ENCODE assay signal across 13 cellular contexts in genomic region chr19:53504903-53505302, GRCh38. TPM values are rescaled to one million over a fixed set of nuclear protein-coding genes. Genes with fewer than 3 reads are reported as not detected.
DNase-seq lines count a peak whose midpoint lies in the region; ATAC-seq and TF ChIP-seq lines count a peak whose summit lies in the region.
"Had no signal": no experiment of that assay in that cellular context is flagged by ENCODE, and none has a peak within 500 bp of the region (broad histone marks: within the 10 kb centered on the region; RNA-seq: fewer than 3 reads in every experiment).

No MANE protein-coding gene starts in this region.

- DNase-seq in HFFc6 (no peak), adipocyte (ENCODE audit: low read depth) (no peak), iris pigment epithelial cell (ENCODE audit: low read depth) (peak; percentile 5), sigmoid colon (peak; percentile 89), NCI-H1436 (lab: John Stamatoyannopoulos, UW) (no peak)
- DNase-seq: activated B cell treated with CpG ODN at 0.5 μM for 24 hours; activated CD8-positive, alpha-beta memory T cell treated with anti-CD3 and anti-CD28 coated beads, Interleukin-2, amount 50 U/mL, for 48 hours; CD4-positive, CD25-positive, alpha-beta regulatory T cell; NCI-H226; SHP77 treated with DMSO at 0.1 percent for 48 hours had no signal

- H3K4me3 ChIP-seq in adipocyte (ENCODE audit: low read length): peak overlapping the region; percentile 74
- peak overlapping the region in 2 of 4 donors; percentile 29 to 32 for H3K4me3 ChIP-seq in sigmoid colon

- peak overlapping the region; percentile 85 for H3K9ac ChIP-seq in adipocyte (ENCODE audit: low read length)

- H3K27me3 Mint-ChIP-seq in HFFc6 (ENCODE audit: insufficient read depth): peaks cover 10% of the 10 kb centered on the region

- H3K36me3 Mint-ChIP-seq in HFFc6 (ENCODE audit: low read depth): no peaks in the 10 kb centered on the region
- H3K36me3 Mint-ChIP-seq: CD4-positive, CD25-positive, alpha-beta regulatory T cell had no signal

- peak overlapping the region; percentile 83 for H3K4me3 Mint-ChIP-seq in HFFc6
- H3K4me3 Mint-ChIP-seq: activated B cell treated with CpG ODN at 0.5 μM for 24 hours; CD4-positive, CD25-positive, alpha-beta regulatory T cell had no signal

- H3K4me1 Mint-ChIP-seq in HFFc6 (ENCODE audit: low read depth): peaks cover 17% of the 10 kb centered on the region
- H3K4me1 Mint-ChIP-seq: activated B cell treated with CpG ODN at 0.5 μM for 24 hours; CD4-positive, CD25-positive, alpha-beta regulatory T cell had no signal

- H3K27me3 ChIP-seq in adipocyte (replicated peaks; ENCODE audit: control insufficient read depth, insufficient read depth, low read length): peaks cover 4% of the 10 kb centered on the region
- H3K27me3 ChIP-seq in sigmoid colon: peaks cover 0 to 6% (median 0%) of the 10 kb centered on the region in 3 donors

- no peak for TF ChIP-seq POLR2A in sigmoid colon (IDR thresholded peaks at IDR 0.05)

- no peak for ATAC-seq in GM18502 (IDR thresholded peaks at IDR 0.05; ENCODE audit: poor library complexity, unreplicated experiment)
- ATAC-seq in HG03378 (IDR thresholded peaks at IDR 0.05; ENCODE audit: unreplicated experiment): no peak
- ATAC-seq in HG02870 (IDR thresholded peaks at IDR 0.05; ENCODE audit: unreplicated experiment): no peak

- peak in 3 of 4 donors; percentile 33 to 88 (median 66) for TF ChIP-seq EP300 in sigmoid colon (IDR thresholded peaks at IDR 0.05)

- intact Hi-C loops in sigmoid colon (cut with DNase I): no loop called here

- WGBS in sigmoid colon, 2 donors: 42 to 46% methylated on average over 7 of the region's 7 CpGs

- no peak overlapping the region; the same call in 1 of the 2 replicates for H3K27ac Mint-ChIP-seq in HFFc6
- H3K27ac Mint-ChIP-seq: activated B cell treated with CpG ODN at 0.5 μM for 24 hours; CD4-positive, CD25-positive, alpha-beta regulatory T cell had no signal

- H3K9me3 Mint-ChIP-seq in HFFc6: no peaks in the 10 kb centered on the region; the same call in 1 of the 2 replicates

- TF ChIP-seq CTCF in HFFc6 (IDR thresholded peaks at IDR 0.05) (no peak), sigmoid colon (IDR thresholded peaks at IDR 0.05) (no peak)

- H3K36me3 ChIP-seq in adipocyte (ENCODE audit: control insufficient read depth, insufficient read depth, low read length, severe bottlenecking): no peaks in the 10 kb centered on the region
- H3K36me3 ChIP-seq in sigmoid colon: no peaks in the 10 kb centered on the region

- H3K9me3 ChIP-seq in adipocyte (ENCODE audit: control insufficient read depth, low read length) (peaks cover 2% of the 10 kb centered on the region), sigmoid colon (no peaks in the 10 kb centered on the region)

- peak overlapping the region; percentile 18 to 72 (median 56) for H3K27ac ChIP-seq in sigmoid colon

- H3K4me1 ChIP-seq in adipocyte (ENCODE audit: control insufficient read depth, insufficient read depth, low read length) (peaks cover 24% of the 10 kb centered on the region), sigmoid colon (peaks cover 0 to 11% (median 2%) of the 10 kb centered on the region in 4 donors)

RNA-seq across cellular contexts. Expression of gene ZNF331, which starts 33.0 kb away (rescaled TPM):
- total RNA-seq in HFFc6 (2021; fragmentation: NEBNext Ultra II Directional; extraction: Animal tissue kit (Norgen Biotek cat#: 25700)): 10 to 100 TPM in 4 of 6 experiments, 1 to 10 TPM in 2; 9.8 to 13.0 (median 11.3) TPM
- 10 to 100 TPM; 16.8 to 26.8 (median 21.4) TPM for total RNA-seq in sigmoid colon
- 1 to 10 TPM; 3.6 to 6.9 (median 4.2) TPM for polyA plus RNA-seq in sigmoid colon

RNA-seq across cellular contexts. Expression of gene ZNF813, which starts 37.4 kb away (rescaled TPM):
- 1 to 10 TPM; 2.0 to 6.4 (median 3.4) TPM for total RNA-seq in HFFc6 (2021; fragmentation: NEBNext Ultra II Directional; extraction: Animal tissue kit (Norgen Biotek cat#: 25700))
- total RNA-seq in sigmoid colon: 1 to 10 TPM; 2.9 to 4.2 (median 3.4) TPM
- polyA plus RNA-seq in sigmoid colon: 1 to 10 TPM; 1.2 to 1.9 (median 1.2) TPM

Comparison
In these comparisons a context has a peak if more than half of its experiments do, and no peak if none do; other contexts are left out.
1. DNase-seq: peak in iris pigment epithelial cell (single experiment) and sigmoid colon (single experiment); none in HFFc6 (single experiment), adipocyte (single experiment) and NCI-H1436 (single experiment).